In the genomic region with DNA sequence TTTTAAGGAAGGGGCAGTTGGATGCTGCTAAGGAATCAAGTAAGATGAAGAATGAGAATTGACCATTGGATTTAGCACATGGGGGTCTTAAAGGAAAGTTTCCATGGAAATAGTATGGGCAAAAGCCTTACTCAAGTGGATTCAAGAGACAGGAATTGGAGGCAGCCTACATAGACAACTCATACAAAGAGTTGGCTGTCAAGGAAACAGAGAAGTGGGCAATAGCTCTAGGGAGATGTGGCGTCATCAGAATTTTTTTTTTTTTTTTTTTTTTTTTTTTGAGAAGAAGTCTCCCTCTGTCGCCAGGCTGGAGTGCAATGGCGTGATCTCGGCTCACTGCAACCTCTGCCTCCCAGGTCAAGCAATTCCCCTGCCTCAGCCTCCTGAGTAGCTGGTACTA, we compare ENCODE assay signal across 2 cellular contexts.
TF ChIP-seq lines count a peak whose summit lies in the region.

No MANE protein-coding gene starts in this region.

TF ChIP-seq in A549, 52 proteins besides CTCF, POLR2A, EP300 and RAD21 (continued from another document):
- TF ChIP-seq RARB (CRISPR knock-in tag; IDR thresholded peaks at IDR 0.05) (no peak), CHD2 (IDR thresholded peaks at IDR 0.05; ENCODE audit: low read length, partially characterized antibody) (no peak), RCOR1 (IDR thresholded peaks at IDR 0.05; ENCODE audit: low read depth, low read length) (no peak), EHF (CRISPR knock-in tag; IDR thresholded peaks at IDR 0.05) (no peak), POLR2AphosphoS2 (conservative IDR thresholded peaks at IDR 0.05; ENCODE audit: low read length) (no peak)
- TF ChIP-seq, protein P1, sequence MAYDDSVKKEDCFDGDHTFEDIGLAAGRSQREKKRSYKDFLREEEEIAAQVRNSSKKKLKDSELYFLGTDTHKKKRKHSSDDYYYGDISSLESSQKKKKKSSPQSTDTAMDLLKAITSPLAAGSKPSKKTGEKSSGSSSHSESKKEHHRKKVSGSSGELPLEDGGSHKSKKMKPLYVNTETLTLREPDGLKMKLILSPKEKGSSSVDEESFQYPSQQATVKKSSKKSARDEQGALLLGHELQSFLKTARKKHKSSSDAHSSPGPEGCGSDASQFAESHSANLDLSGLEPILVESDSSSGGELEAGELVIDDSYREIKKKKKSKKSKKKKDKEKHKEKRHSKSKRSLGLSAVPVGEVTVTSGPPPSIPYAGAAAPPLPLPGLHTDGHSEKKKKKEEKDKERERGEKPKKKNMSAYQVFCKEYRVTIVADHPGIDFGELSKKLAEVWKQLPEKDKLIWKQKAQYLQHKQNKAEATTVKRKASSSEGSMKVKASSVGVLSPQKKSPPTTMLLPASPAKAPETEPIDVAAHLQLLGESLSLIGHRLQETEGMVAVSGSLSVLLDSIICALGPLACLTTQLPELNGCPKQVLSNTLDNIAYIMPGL (CRISPR knock-in tag; IDR thresholded peaks at IDR 0.05; ENCODE audit: borderline replicate concordance) = no peak

TF ChIP-seq in WTC11, 78 proteins besides CTCF, POLR2A, EP300 and RAD21 (continued from another document):
- no peak for TF ChIP-seq NR2C2 (CRISPR knock-in tag; IDR thresholded peaks at IDR 0.05)
- TF ChIP-seq, protein P2, sequence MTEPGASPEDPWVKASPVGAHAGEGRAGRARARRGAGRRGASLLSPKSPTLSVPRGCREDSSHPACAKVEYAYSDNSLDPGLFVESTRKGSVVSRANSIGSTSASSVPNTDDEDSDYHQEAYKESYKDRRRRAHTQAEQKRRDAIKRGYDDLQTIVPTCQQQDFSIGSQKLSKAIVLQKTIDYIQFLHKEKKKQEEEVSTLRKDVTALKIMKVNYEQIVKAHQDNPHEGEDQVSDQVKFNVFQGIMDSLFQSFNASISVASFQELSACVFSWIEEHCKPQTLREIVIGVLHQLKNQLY (CRISPR knock-in tag; IDR thresholded peaks at IDR 0.05) = no peak
- no peak for TF ChIP-seq TCF7 (CRISPR knock-in tag; IDR thresholded peaks at IDR 0.05; ENCODE audit: low read depth)
- TF ChIP-seq ZNF423 (CRISPR knock-in tag; IDR thresholded peaks at IDR 0.05) = no peak
- TF ChIP-seq ETV6 (CRISPR knock-in tag; IDR thresholded peaks at IDR 0.05) = no peak
- TF ChIP-seq ELF4 (CRISPR knock-in tag; IDR thresholded peaks at IDR 0.05; ENCODE audit: low read depth) = no peak
- TF ChIP-seq HMGA2 (CRISPR knock-in tag; IDR thresholded peaks at IDR 0.05) = no peak
- TF ChIP-seq, protein P3, sequence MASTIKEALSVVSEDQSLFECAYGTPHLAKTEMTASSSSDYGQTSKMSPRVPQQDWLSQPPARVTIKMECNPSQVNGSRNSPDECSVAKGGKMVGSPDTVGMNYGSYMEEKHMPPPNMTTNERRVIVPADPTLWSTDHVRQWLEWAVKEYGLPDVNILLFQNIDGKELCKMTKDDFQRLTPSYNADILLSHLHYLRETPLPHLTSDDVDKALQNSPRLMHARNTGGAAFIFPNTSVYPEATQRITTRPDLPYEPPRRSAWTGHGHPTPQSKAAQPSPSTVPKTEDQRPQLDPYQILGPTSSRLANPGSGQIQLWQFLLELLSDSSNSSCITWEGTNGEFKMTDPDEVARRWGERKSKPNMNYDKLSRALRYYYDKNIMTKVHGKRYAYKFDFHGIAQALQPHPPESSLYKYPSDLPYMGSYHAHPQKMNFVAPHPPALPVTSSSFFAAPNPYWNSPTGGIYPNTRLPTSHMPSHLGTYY (CRISPR knock-in tag; IDR thresholded peaks at IDR 0.05) = no peak
- no peak for TF ChIP-seq SOX15 (CRISPR knock-in tag; IDR thresholded peaks at IDR 0.05)
TF ChIP-seq in WTC11: peak in this region for 0.
